ENCODE assay signal across 7 cellular contexts in the genomic region with DNA sequence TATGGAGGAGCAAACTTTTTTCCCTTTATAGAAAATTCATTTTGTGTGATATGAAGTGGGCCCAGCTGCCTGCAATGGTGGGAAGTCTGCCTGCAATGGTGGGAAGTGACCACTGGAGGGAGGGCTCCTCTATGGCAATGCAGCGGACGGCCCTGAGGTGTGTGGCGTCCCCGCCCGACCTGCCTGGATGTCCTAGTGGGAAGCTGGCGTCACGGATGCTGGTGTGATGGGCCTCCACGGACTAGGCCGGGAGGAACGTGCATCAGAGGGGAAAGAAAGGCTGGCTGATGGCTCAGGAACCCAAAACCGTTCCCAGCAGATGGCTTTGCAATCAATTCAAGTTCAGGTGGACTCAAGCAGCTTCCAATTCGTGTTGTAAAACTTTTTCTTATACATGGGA.
DNase-seq lines count a peak whose midpoint lies in the region; ATAC-seq and TF ChIP-seq lines count a peak whose summit lies in the region.

No MANE protein-coding gene starts in this region.

- CTCF ChIA-PET in activated naive CD4-positive, alpha-beta T cell treated with anti-CD3 and anti-CD28 coated beads, Interleukin-2, amount 10 ng/mL, durations not matched to agents 7 days and 5 days (lab: Charles Lee), result interaction anchor here (0.9 to 6.5 kb wide), 11 partner anchors 8 to 231 kb away, joined by 3 to 85 read pairs (median 6); no protein-coding TSS in a partner anchor

- peaks cover 8% of the 10 kb centered on the region for H3K4me1 ChIP-seq in psoas muscle

- ATAC-seq in HG02798 (IDR thresholded peaks at IDR 0.05; ENCODE audit: poor library complexity, unreplicated experiment), result peak; percentile 77
- ATAC-seq in psoas muscle, result peak; percentile 73 to 88 (median 81)

- peak; percentile 89 for TF ChIP-seq CTCF in GM12875 (IDR thresholded peaks at IDR 0.05; ENCODE audit: borderline replicate concordance, insufficient read depth, low read depth, low read length)
- peak; percentile 66 for TF ChIP-seq CTCF in psoas muscle (IDR thresholded peaks at IDR 0.05)

- H3K4me3 ChIP-seq in GM12875 (ENCODE audit: low read depth, low read length), result no peak overlapping the region
- no peak overlapping the region for H3K4me3 ChIP-seq in psoas muscle

- DNase-seq in RKO (ENCODE audit: low spot score), result peak; percentile 20
- peak; percentile 66 for DNase-seq in activated naive CD4-positive, alpha-beta T cell treated with anti-CD3 and anti-CD28 coated beads, Interleukin-2, amount 10 ng/mL, durations not matched to agents 7 days and 5 days
- DNase-seq in head of caudate nucleus, result peak; percentile 40 to 87 (median 76)
- peak; percentile 81 to 89 for DNase-seq in psoas muscle
- DNase-seq in NCI-H1436 treated with DMSO at 0.1 percent for 48 hours (lab: John Stamatoyannopoulos, UW), result no peak

- H3K4me3 Mint-ChIP-seq in activated naive CD4-positive, alpha-beta T cell treated with anti-CD3 and anti-CD28 coated beads, Interleukin-2, amount 10 ng/mL, durations not matched to agents 7 days and 5 days, result no peak overlapping the region

- H3K27ac Mint-ChIP-seq in activated naive CD4-positive, alpha-beta T cell treated with anti-CD3 and anti-CD28 coated beads, Interleukin-2, amount 10 ng/mL, durations not matched to agents 7 days and 5 days, result peak overlapping the region; percentile 71

- no peaks in the 10 kb centered on the region for H3K9me3 Mint-ChIP-seq in activated naive CD4-positive, alpha-beta T cell treated with anti-CD3 and anti-CD28 coated beads, Interleukin-2, amount 10 ng/mL, durations not matched to agents 7 days and 5 days

- no peak overlapping the region for H3K27ac ChIP-seq in psoas muscle

- no peaks in the 10 kb centered on the region for H3K9me3 ChIP-seq in psoas muscle

- H3K27me3 ChIP-seq in psoas muscle (ENCODE audit: insufficient read depth in 3 of 3, low read length in 2 of 3), result no peaks in the 10 kb centered on the region

- peaks cover 46% of the 10 kb centered on the region for H3K4me1 Mint-ChIP-seq in activated naive CD4-positive, alpha-beta T cell treated with anti-CD3 and anti-CD28 coated beads, Interleukin-2, amount 10 ng/mL, durations not matched to agents 7 days and 5 days

- WGBS in psoas muscle, 3 donors, result 39 to 48% (median 46%) methylated on average over 12 of the region's 12 CpGs

- H3K36me3 Mint-ChIP-seq in activated naive CD4-positive, alpha-beta T cell treated with anti-CD3 and anti-CD28 coated beads, Interleukin-2, amount 10 ng/mL, durations not matched to agents 7 days and 5 days, result peaks cover 18% of the 10 kb centered on the region

- no peaks in the 10 kb centered on the region for H3K27me3 Mint-ChIP-seq in activated naive CD4-positive, alpha-beta T cell treated with anti-CD3 and anti-CD28 coated beads, Interleukin-2, amount 10 ng/mL, durations not matched to agents 7 days and 5 days

- intact Hi-C loops in head of caudate nucleus (cut with DNase I) (loop anchor here (5.0 kb wide), 1 partner anchor 41 kb away; no protein-coding TSS in a partner anchor), psoas muscle (cut with DNase I) (loop anchor here in 1 of 2 donors (5.0 kb wide), 1 partner anchor 41 kb away; no protein-coding TSS in a partner anchor)

- peaks cover 0 to 25% of the 10 kb centered on the region in 2 donors for H3K36me3 ChIP-seq in psoas muscle (ENCODE audit: insufficient read depth in 1 of 2, low read depth in 1 of 2)
